ENCODE assay signal across 17 cellular contexts in genomic region chr3:17157713-17158112, GRCh38.
DNase-seq lines count a peak whose midpoint lies in the region; ATAC-seq, FAIRE-seq and TF ChIP-seq lines count a peak whose summit lies in the region.
"Had no signal": no experiment of that assay in that cellular context is flagged by ENCODE, and none has a peak within 500 bp of the region (broad histone marks: within the 10 kb centered on the region; RNA-seq: fewer than 3 reads in every experiment).

No MANE protein-coding gene starts in this region.

- CTCF ChIA-PET in CD4-positive, alpha-beta T cell (lab: Charles Lee) = no interaction called here

- no peak overlapping the region for H3K27ac Mint-ChIP-seq in CD4-positive, alpha-beta T cell
- H3K27ac Mint-ChIP-seq: activated B cell treated with CpG ODN at 0.5 μM for 24 hours had no signal

- peaks cover 7% of the 10 kb centered on the region for H3K4me1 Mint-ChIP-seq in CD4-positive, alpha-beta T cell (ENCODE audit: low read depth)
- H3K4me1 Mint-ChIP-seq: activated B cell treated with CpG ODN at 0.5 μM for 24 hours had no signal

- TF ChIP-seq CTCF in astrocyte of the spinal cord (IDR thresholded peaks at IDR 0.05; ENCODE audit: low read depth, low read length) (no peak), right atrium auricular region (IDR thresholded peaks at IDR 0.05) (no peak), tibial artery (IDR thresholded peaks at IDR 0.05) (no peak)
- no peak for TF ChIP-seq CTCF in CD4-positive, alpha-beta T cell (IDR thresholded peaks at IDR 0.05)

- H3K9me3 ChIP-seq in right atrium auricular region (peaks cover 0 to 13% of the 10 kb centered on the region in 2 donors), tibial artery (peaks cover 0 to 17% (median 13%) of the 10 kb centered on the region in 3 donors)
- peaks cover 10% of the 10 kb centered on the region for H3K9me3 ChIP-seq in CD4-positive, alpha-beta T cell (ENCODE audit: control insufficient read depth, low read length)

- H3K36me3 Mint-ChIP-seq in CD4-positive, alpha-beta T cell (ENCODE audit: low read depth) = peaks cover 78% of the 10 kb centered on the region

- H3K36me3 ChIP-seq in right atrium auricular region (peaks cover 26% of the 10 kb centered on the region), tibial artery (peaks cover 26 to 67% (median 54%) of the 10 kb centered on the region in 3 donors)

- H3K4me3 ChIP-seq in astrocyte of the spinal cord (ENCODE audit: low read depth, low read length) = no peak overlapping the region
- no peak overlapping the region for H3K4me3 ChIP-seq in right atrium auricular region
- H3K4me3 ChIP-seq in tibial artery = no peak overlapping the region
- H3K4me3 ChIP-seq: skin epidermis had no signal

- H3K4me1 ChIP-seq in right atrium auricular region (peaks cover 0 to 22% of the 10 kb centered on the region in 2 donors), tibial artery (peaks cover 0 to 20% (median 4%) of the 10 kb centered on the region in 4 donors)

- DNase-seq in H54 (ENCODE audit: insufficient read length, low spot score) (peak; percentile 71), astrocyte of the spinal cord (ENCODE audit: low read depth, low spot score) (peak; percentile 70), right atrium auricular region (ENCODE audit: low spot score) (no peak), tibial artery (no peak), NCI-H69 (lab: John Stamatoyannopoulos, UW) (no peak), SKM-1 treated with dmso at 0.1 percent for 144 hours (lab: John Stamatoyannopoulos, UW; ENCODE audit: unreplicated experiment) (no peak)
- no peak for DNase-seq in CD4-positive, alpha-beta T cell
- DNase-seq: activated B cell treated with CpG ODN at 0.5 μM for 24 hours; COR-L47; dermis blood vessel endothelial cell; foreskin melanocyte; H7; left cardiac atrium; MV-4-11; naive thymus-derived CD4-positive, alpha-beta T cell; SW 1271 had no signal

- peaks cover 2% of the 10 kb centered on the region for H3K9me3 Mint-ChIP-seq in CD4-positive, alpha-beta T cell

- no peak for ATAC-seq in CD4-positive, alpha-beta T cell (ENCODE audit: poor library complexity)
- ATAC-seq: naive thymus-derived CD4-positive, alpha-beta T cell had no signal

- TF ChIP-seq POLR2A in H54 (IDR thresholded peaks at IDR 0.05; ENCODE audit: low read depth, low read length) = no peak

- no peaks in the 10 kb centered on the region for H3K27me3 Mint-ChIP-seq in CD4-positive, alpha-beta T cell
- H3K27me3 Mint-ChIP-seq: activated B cell treated with CpG ODN at 0.5 μM for 24 hours; naive thymus-derived CD4-positive, alpha-beta T cell had no signal

- no peak for FAIRE-seq in H54 (lab: Jason Lieb, UNC)

- intact Hi-C loops in tibial artery (cut with DNase I; ENCODE audit: low total_unique reads) = no loop called here
- intact Hi-C loops in CD4-positive, alpha-beta T cell (cut with DNase I, micrococcal nuclease) = no loop called here

- peak overlapping the region; percentile 82 for H3K27ac ChIP-seq in right atrium auricular region
- H3K27ac ChIP-seq in tibial artery = peak overlapping the region; percentile 44 to 52
- no peak overlapping the region for H3K27ac ChIP-seq in CD4-positive, alpha-beta T cell (ENCODE audit: low read depth, low read length)
- H3K27ac ChIP-seq: skin epidermis had no signal

- H3K27me3 ChIP-seq in right atrium auricular region = no peaks in the 10 kb centered on the region
- no peaks in the 10 kb centered on the region for H3K27me3 ChIP-seq in tibial artery
- no peaks in the 10 kb centered on the region for H3K27me3 ChIP-seq in CD4-positive, alpha-beta T cell (ENCODE audit: control insufficient read depth, insufficient read depth, low read length)

- POLR2A ChIA-PET in CD4-positive, alpha-beta T cell (lab: Charles Lee) = no interaction called here

- H3K4me3 Mint-ChIP-seq in CD4-positive, alpha-beta T cell = no peak overlapping the region
- H3K4me3 Mint-ChIP-seq: activated B cell treated with CpG ODN at 0.5 μM for 24 hours; naive thymus-derived CD4-positive, alpha-beta T cell had no signal

- in situ Hi-C loops in astrocyte of the spinal cord (cut with HindIII; ENCODE audit: low sequenced_read_pairs) = no loop called here

Comparison
In these comparisons a context has a peak if more than half of its experiments do, and no peak if none do; other contexts are left out.
1. DNase-seq: peak in H54 (single experiment) and astrocyte of the spinal cord (single experiment); none in right atrium auricular region (single experiment), tibial artery (0 of 2), NCI-H69 (single experiment), CD4-positive, alpha-beta T cell (0 of 10) and SKM-1 treated with dmso at 0.1 percent for 144 hours (single experiment).